In the genomic region with DNA sequence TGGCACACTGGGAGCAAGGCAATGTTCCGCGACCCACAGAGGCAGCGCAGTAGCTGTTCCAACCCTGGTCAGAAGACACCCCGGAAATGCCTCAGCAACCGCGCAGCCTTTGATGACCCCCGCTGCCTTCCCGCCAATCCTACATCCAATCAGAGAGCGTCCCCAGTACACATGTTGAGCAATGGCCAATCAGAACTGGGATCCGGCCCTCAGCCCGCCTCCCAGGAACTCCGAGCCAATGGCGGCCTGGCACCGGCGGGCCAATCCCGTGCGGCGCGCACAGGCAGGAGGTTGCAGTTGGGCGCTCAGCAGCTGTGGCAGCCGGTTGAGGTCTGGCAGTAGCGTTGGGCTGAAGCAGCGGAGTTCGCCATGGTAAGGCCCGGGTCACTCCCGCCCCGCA, we compare ENCODE assay signal across 20 cellular contexts. TPM values are rescaled to one million over a fixed set of nuclear protein-coding genes. Genes with fewer than 3 reads are reported as not detected.
DNase-seq lines count a peak whose midpoint lies in the region; ATAC-seq, FAIRE-seq and TF ChIP-seq lines count a peak whose summit lies in the region.
"Had no signal": no experiment of that assay in that cellular context is flagged by ENCODE, and none has a peak within 500 bp of the region (broad histone marks: within the 10 kb centered on the region; RNA-seq: fewer than 3 reads in every experiment).

A gene (plus strand): TSS at position 289 of the 400 bp plus-strand sequence. CDS start 81 bp downstream, at position 370.

- H2BK12ac ChIP-seq in H1 (ENCODE audit: low read depth, low read length) = no peak within 1 kb of the TSS

- TF ChIP-seq RAD21 in H1 (IDR thresholded peaks at IDR 0.05 in 1 of 2, conservative IDR thresholded peaks at IDR 0.05 in 1 of 2; ENCODE audit: low read depth in 2 of 2, low read length in 2 of 2) = no peak

- H4K20me1 ChIP-seq in H1 (replicated peaks in 1 of 2; ENCODE audit: control insufficient read depth in 1 of 2, insufficient read depth in 2 of 2, low read length in 2 of 2) (no peaks in the 10 kb centered on the region), hepatocyte (ENCODE audit: insufficient read depth, poor library complexity, severe bottlenecking) (no peaks in the 10 kb centered on the region)

- H2AFZ ChIP-seq in H1 (ENCODE audit: low read length) (no peak within 1 kb of the TSS), hepatocyte (no peak within 1 kb of the TSS)

- peak within 1 kb of the TSS; percentile 54 for H3K27ac Mint-ChIP-seq in stimulated activated effector memory CD8-positive, alpha-beta T cell treated with anti-CD3 and anti-CD28 coated beads, Interleukin-12 subunit alpha, Interleukin-12 subunit beta, amount 100 ng/mL, for 72 hours

- CTCF ChIA-PET in H1 (lab: Charles Lee; ENCODE audit: partially characterized antibody) (no interaction called here), GM10248 (lab: Yijun Ruan, JAX) (no interaction called here)

- H3K9me3 ChIP-seq in H1 (ENCODE audit: insufficient read depth in 2 of 2, low read depth in 1 of 2, low read length in 1 of 2) (no peaks in the 10 kb centered on the region), hepatocyte (ENCODE audit: low read depth) (no peaks in the 10 kb centered on the region), lower lobe of right lung (no peaks in the 10 kb centered on the region)

- H3K14ac ChIP-seq in H1 (ENCODE audit: insufficient read length) = no peak within 1 kb of the TSS

- H3K9ac ChIP-seq in H1 (replicated peaks in 1 of 4; ENCODE audit: extremely low read depth in 1 of 4, low read depth in 3 of 4, low read length in 3 of 4) = no peak within 1 kb of the TSS
- H3K9ac ChIP-seq: BLaER1 had no signal

- H2BK5ac ChIP-seq in H1 (ENCODE audit: low read depth, low read length) = no peak within 1 kb of the TSS

- no peak within 1 kb of the TSS for H3K4me3 Mint-ChIP-seq in stimulated activated effector memory CD8-positive, alpha-beta T cell treated with anti-CD3 and anti-CD28 coated beads, Interleukin-12 subunit alpha, Interleukin-12 subunit beta, amount 100 ng/mL, for 72 hours
- H3K4me3 Mint-ChIP-seq: CD8-positive, alpha-beta memory T cell had no signal

- H3K4me1 ChIP-seq in H1 (replicated peaks in 1 of 4; ENCODE audit: control insufficient read depth in 3 of 4, insufficient read depth in 4 of 4, low read length in 3 of 4) (no peaks in the 10 kb centered on the region), hepatocyte (ENCODE audit: insufficient read depth) (no peaks in the 10 kb centered on the region), lower lobe of right lung (no peaks in the 10 kb centered on the region)
- H3K4me1 ChIP-seq: BLaER1 had no signal

- no peaks in the 10 kb centered on the region for H3K23me2 ChIP-seq in H1 (ENCODE audit: low read depth, low read length)

- no peak within 1 kb of the TSS for H2BK15ac ChIP-seq in H1 (ENCODE audit: low read length)

- H3K79me2 ChIP-seq in H1 (ENCODE audit: control insufficient read depth in 1 of 2, insufficient read depth in 2 of 2, low read length in 2 of 2) (no peaks in the 10 kb centered on the region), hepatocyte (no peaks in the 10 kb centered on the region)

- no peak for TF ChIP-seq POLR2A in H1 (IDR thresholded peaks at IDR 0.05; ENCODE audit: control extremely low read depth in 1 of 2, low read depth in 2 of 2, low read length in 2 of 2)

- WGBS in H1 (ENCODE audit: extremely low coverage in 1 of 2, insufficient coverage in 1 of 2, insufficient read length in 1 of 2, insufficient replicate concordance in 2 of 2, low coverage in 1 of 2, low lambda C conversion rate in 2 of 2, missing lambda C conversion rate in 1 of 2), 2 experiments = 95% methylated on average over 14 of the region's 27 CpGs; no CpG with 5 or more reads in 1 of the 2 experiments
- 95% methylated on average over 26 of the region's 27 CpGs for WGBS in hepatocyte (ENCODE audit: low lambda C conversion rate, missing lambda C conversion rate)

- H3K18ac ChIP-seq in H1 (ENCODE audit: extremely low read depth, low read length) = no peak within 1 kb of the TSS

- no peak within 1 kb of the TSS for H2AK5ac ChIP-seq in H1 (ENCODE audit: low read depth, low read length)

- POLR2A ChIA-PET in H1 (lab: Charles Lee; ENCODE audit: partially characterized antibody) = no interaction called here
- POLR2A ChIA-PET in GM10248 (lab: Yijun Ruan, JAX) = no interaction called here

- no peak within 1 kb of the TSS for H3K23ac ChIP-seq in H1 (ENCODE audit: insufficient read length)

- H3K4me1 Mint-ChIP-seq in stimulated activated effector memory CD8-positive, alpha-beta T cell treated with anti-CD3 and anti-CD28 coated beads, Interleukin-12 subunit alpha, Interleukin-12 subunit beta, amount 100 ng/mL, for 72 hours = no peaks in the 10 kb centered on the region
- H3K4me1 Mint-ChIP-seq: CD8-positive, alpha-beta memory T cell had no signal

- no peak within 1 kb of the TSS for H3K4me2 ChIP-seq in H1 (ENCODE audit: insufficient read depth in 1 of 2, low read depth in 2 of 2, low read length in 2 of 2)
- H3K4me2 ChIP-seq in hepatocyte = no peak within 1 kb of the TSS
- H3K4me2 ChIP-seq: BLaER1 had no signal

- peak; percentile 48 for DNase-seq in H7
- DNase-seq in H1 (ENCODE audit: low read depth in 1 of 2, low spot score in 2 of 2) = no peak
- no peak for DNase-seq in hepatocyte (ENCODE audit: low spot score)
- DNase-seq in stimulated activated effector memory CD8-positive, alpha-beta T cell treated with anti-CD3 and anti-CD28 coated beads, Interleukin-12 subunit alpha, Interleukin-12 subunit beta, amount 100 ng/mL, for 72 hours (ENCODE audit: low spot score in 2 of 2) = no peak
- no peak for DNase-seq in lower lobe of right lung
- no peak for DNase-seq in GM10248 (ENCODE audit: extremely low spot score)
- DNase-seq in NCI-H2171 treated with DMSO at 0.1 percent for 48 hours (lab: John Stamatoyannopoulos, UW) = no peak
- DNase-seq: CD8-positive, alpha-beta memory T cell; DMS79; NCI-H1105; NCI-H2081; NCI-H748 treated with DMSO at 0.1 percent for 48 hours; NK-92 treated with Interleukin-12 subunit alpha and Interleukin-12 subunit beta, amount 100 ng/mL, for 24 hours; SHP77 had no signal

- H3K27ac ChIP-seq in H1 (ENCODE audit: low read depth, low read length) = no peak within 1 kb of the TSS
- no peak within 1 kb of the TSS for H3K27ac ChIP-seq in hepatocyte
- no peak within 1 kb of the TSS for H3K27ac ChIP-seq in lower lobe of right lung
- H3K27ac ChIP-seq: BLaER1, SK-N-MC had no signal

- no peak within 1 kb of the TSS for H3K4ac ChIP-seq in H1 (replicated peaks; ENCODE audit: insufficient read length, low read depth, low read length)

- no peak within 1 kb of the TSS for H3K56ac ChIP-seq in H1 (replicated peaks; ENCODE audit: insufficient read length, low read depth, low read length)

- H3K9me2 ChIP-seq in hepatocyte (replicated peaks; ENCODE audit: insufficient read depth) = no peaks in the 10 kb centered on the region

- intact Hi-C loops in lower lobe of right lung (cut with DNase I) = no loop called here

- no peaks in the 10 kb centered on the region for H3K9me3 Mint-ChIP-seq in stimulated activated effector memory CD8-positive, alpha-beta T cell treated with anti-CD3 and anti-CD28 coated beads, Interleukin-12 subunit alpha, Interleukin-12 subunit beta, amount 100 ng/mL, for 72 hours
- H3K9me3 Mint-ChIP-seq: CD8-positive, alpha-beta memory T cell had no signal

- H3K79me1 ChIP-seq in H1 (ENCODE audit: low read depth, low read length) = no peaks in the 10 kb centered on the region

- TF ChIP-seq CTCF in H1 (IDR thresholded peaks at IDR 0.05; ENCODE audit: control extremely low read depth in 1 of 3, insufficient read depth in 1 of 3, low read depth in 1 of 3, low read length in 3 of 3) (no peak), hepatocyte (IDR thresholded peaks at IDR 0.05; ENCODE audit: poor library complexity) (no peak), lower lobe of right lung (IDR thresholded peaks at IDR 0.05) (no peak), GM10248 (IDR thresholded peaks at IDR 0.05; ENCODE audit: control extremely low read depth, extremely low read depth, low read depth, missing control alignments) (no peak)

- no peak for ATAC-seq in stimulated activated effector memory CD8-positive, alpha-beta T cell treated with anti-CD3 and anti-CD28 coated beads, Interleukin-12 subunit alpha, Interleukin-12 subunit beta, amount 100 ng/mL, for 72 hours
- ATAC-seq in lower lobe of right lung = no peak

- no peak within 1 kb of the TSS for H2BK120ac ChIP-seq in H1 (replicated peaks; ENCODE audit: low read depth, low read length)

- H4K8ac ChIP-seq in H1 (ENCODE audit: extremely low read depth, insufficient read depth, low read length) = no peak within 1 kb of the TSS

- H3K4me3 ChIP-seq in H7 (ENCODE audit: insufficient read depth, low read depth, low read length) (no peak within 1 kb of the TSS), H1 (ENCODE audit: extremely low read depth in 1 of 4, insufficient read depth in 2 of 4, low read depth in 3 of 4, low read length in 4 of 4) (no peak within 1 kb of the TSS), hepatocyte (no peak within 1 kb of the TSS), lower lobe of right lung (no peak within 1 kb of the TSS)
- H3K4me3 ChIP-seq: BLaER1, SK-N-MC had no signal

- H4K5ac ChIP-seq in H1 (ENCODE audit: insufficient read length, low read depth, low read length) = no peak within 1 kb of the TSS

- H3K36me3 Mint-ChIP-seq in stimulated activated effector memory CD8-positive, alpha-beta T cell treated with anti-CD3 and anti-CD28 coated beads, Interleukin-12 subunit alpha, Interleukin-12 subunit beta, amount 100 ng/mL, for 72 hours = no peaks in the 10 kb centered on the region

- H3K27me3 ChIP-seq in H7 (ENCODE audit: control insufficient read depth, insufficient read depth, low read length) (no peaks in the 10 kb centered on the region), H1 (replicated peaks in 1 of 4; ENCODE audit: control insufficient read depth in 3 of 4, extremely low read depth in 1 of 4, insufficient read depth in 3 of 4, low read length in 3 of 4) (no peaks in the 10 kb centered on the region), hepatocyte (no peaks in the 10 kb centered on the region), lower lobe of right lung (ENCODE audit: low read depth) (no peaks in the 10 kb centered on the region)
- H3K27me3 ChIP-seq: BLaER1 had no signal

- no peak for FAIRE-seq in H1 (lab: Jason Lieb, UNC)
- FAIRE-seq: RCC 7860 had no signal

- H4K91ac ChIP-seq in H1 (replicated peaks; ENCODE audit: insufficient read length, low read length) = no peak within 1 kb of the TSS

- no peak within 1 kb of the TSS for H2BK20ac ChIP-seq in H1 (ENCODE audit: low read length)

- TF ChIP-seq EP300 in H1 (IDR thresholded peaks at IDR 0.05; ENCODE audit: borderline replicate concordance in 1 of 2, low read depth in 2 of 2, low read length in 2 of 2) = no peak

- H3K36me3 ChIP-seq in H7 (replicated peaks; ENCODE audit: control insufficient read depth, insufficient read depth, low read length) (no peaks in the 10 kb centered on the region), H1 (ENCODE audit: control insufficient read depth in 2 of 4, insufficient read depth in 4 of 4, low read length in 3 of 4) (no peaks in the 10 kb centered on the region), hepatocyte (replicated peaks; ENCODE audit: insufficient read depth, low read depth) (no peaks in the 10 kb centered on the region), lower lobe of right lung (no peaks in the 10 kb centered on the region)

RNA-seq across cellular contexts. Expression of the gene that starts here (rescaled TPM):
- 0.62 TPM in 1 of 2 replicates, not detected in the other for total RNA-seq in H7 (2014; rRNA removed; shearing (Covaris generic))
- 0.21 TPM in 1 of 2 replicates, not detected in the other for total RNA-seq in H1 (2021; fragmentation: NEBNext Ultra II Directional; extraction: Animal tissue kit (Norgen Biotek cat#: 25700))
- 0.15 and 0.36 TPM in 2 replicates for polyA plus RNA-seq in H1 (2011; rRNA removed)
- polyA plus RNA-seq in H1 (2011; cell fraction: cytosol; rRNA removed) = not detected
- polyA plus RNA-seq in H1 (2011; cell fraction: nucleus; rRNA removed) = not detected
- 0.44 to 0.59 TPM (median 0.49 TPM) in 4 replicates for polyA plus RNA-seq in H1 (2012, experiment 1 of 2)
- 0.39 TPM for polyA plus RNA-seq in H1 (2012, experiment 2 of 2)
- 0.14 TPM for polyA plus RNA-seq in H1 (2013, experiment 1 of 2)
- polyA plus RNA-seq in H1 (2013, experiment 2 of 2) = 0.17 TPM
- polyA minus RNA-seq in H1 (2011; rRNA and poly(A)+ RNA removed) = not detected in 2 replicates
- not detected for polyA minus RNA-seq in H1 (2011; cell fraction: cytosol; rRNA and poly(A)+ RNA removed)
- not detected for polyA minus RNA-seq in H1 (2011; cell fraction: nucleus; rRNA and poly(A)+ RNA removed)
- 104 and 126 TPM in 2 replicates for total RNA-seq in hepatocyte
- polyA plus RNA-seq in hepatocyte = 65.1 and 86.7 TPM in 2 replicates
- total RNA-seq in lower lobe of right lung = not detected
- total RNA-seq: A673; CD8-positive, alpha-beta memory T cell; NCI-H460; OCI-LY7 had no signal

Comparison
In these comparisons a context has a peak if more than half of its experiments do, and no peak if none do; other contexts are left out.
1. RNA of the gene that starts here (total RNA-seq): 104 to 126 TPM in hepatocyte; 0.62 TPM in H7, 0.21 TPM in H1 and not detected in lower lobe of right lung (single experiment); every median in the first group is over 10 times any median in the second.
2. RNA of the gene that starts here (polyA plus RNA-seq): 65.1 to 86.7 TPM in hepatocyte; 0.14 to 0.59 TPM in H1; every median in the first group is over 10 times any median in the second.
3. Peak in DNase-seq in H7; RNA of the gene not detected or under 1 TPM.